In genomic region chr4:3485011-3485881, GRCh38 we compare ENCODE assay signal across 1 cellular context.
TF ChIP-seq lines count a peak whose summit lies in the region.

No MANE protein-coding gene starts in this region.

TF ChIP-seq in GM12878, 131 proteins besides CTCF, POLR2A, EP300 and RAD21 (continued from another document):
- peak; percentile 18; the same call in 1 of the 2 replicates for TF ChIP-seq ZBTB40 (IDR thresholded peaks at IDR 0.05; ENCODE audit: borderline replicate concordance)
- 0 out of 2 replicates have a peak, but pooled peaks have one; percentile 11 for TF ChIP-seq NR2F1 (conservative IDR thresholded peaks at IDR 0.05)
- TF ChIP-seq RUNX3 (IDR thresholded peaks at IDR 0.05; ENCODE audit: low read length), result peak; percentile 22; the same call in 1 of the 2 replicates
- peak; percentile 71 for TF ChIP-seq SUZ12 (IDR thresholded peaks at IDR 0.05; ENCODE audit: unreplicated experiment)
- TF ChIP-seq SIN3A (IDR thresholded peaks at IDR 0.05; ENCODE audit: low read depth, low read length), result no peak
TF ChIP-seq in GM12878: peak in this region for 6.
